In genomic region chr1:64042331-64043100, GRCh38 we compare ENCODE assay signal across 1 cellular context.
A peak's percentile ranks its signal among the peaks of the same experiment; 100 is the strongest.
TF ChIP-seq lines count a peak whose summit lies in the region.

No MANE protein-coding gene starts in this region.

TF ChIP-seq in HEK293, 187 proteins besides CTCF, POLR2A, EP300 and RAD21 (continued from another document):
- TF ChIP-seq ZNF513 (tag by site-specific recombination; IDR thresholded peaks at IDR 0.05) = no peak
- TF ChIP-seq ZNF645 (tag by site-specific recombination; IDR thresholded peaks at IDR 0.05) = no peak
- no peak for TF ChIP-seq ZNF555 (tag by site-specific recombination; conservative IDR thresholded peaks at IDR 0.05)
- peak; percentile 44 for TF ChIP-seq ZNF366 (tag by site-specific recombination; conservative IDR thresholded peaks at IDR 0.05)
- no peak for TF ChIP-seq GFI1B (tag by site-specific recombination; IDR thresholded peaks at IDR 0.05)
